ENCODE assay signal across 1 cellular context in genomic region chr2:28717339-28717758, GRCh38.
TF ChIP-seq lines count a peak whose summit lies in the region.

No MANE protein-coding gene starts in this region.

TF ChIP-seq in GM23338, 12 proteins besides CTCF, POLR2A, EP300 and RAD21 (continued from another document):
- TF ChIP-seq ZNF462 (CRISPR knock-in tag; IDR thresholded peaks at IDR 0.05) (no peak), CREB1 (CRISPR knock-in tag; IDR thresholded peaks at IDR 0.05; ENCODE audit: low read depth) (no peak)
TF ChIP-seq in GM23338: peak in this region for 0.
